1 cellular context compared by ENCODE assay signal in the genomic region with DNA sequence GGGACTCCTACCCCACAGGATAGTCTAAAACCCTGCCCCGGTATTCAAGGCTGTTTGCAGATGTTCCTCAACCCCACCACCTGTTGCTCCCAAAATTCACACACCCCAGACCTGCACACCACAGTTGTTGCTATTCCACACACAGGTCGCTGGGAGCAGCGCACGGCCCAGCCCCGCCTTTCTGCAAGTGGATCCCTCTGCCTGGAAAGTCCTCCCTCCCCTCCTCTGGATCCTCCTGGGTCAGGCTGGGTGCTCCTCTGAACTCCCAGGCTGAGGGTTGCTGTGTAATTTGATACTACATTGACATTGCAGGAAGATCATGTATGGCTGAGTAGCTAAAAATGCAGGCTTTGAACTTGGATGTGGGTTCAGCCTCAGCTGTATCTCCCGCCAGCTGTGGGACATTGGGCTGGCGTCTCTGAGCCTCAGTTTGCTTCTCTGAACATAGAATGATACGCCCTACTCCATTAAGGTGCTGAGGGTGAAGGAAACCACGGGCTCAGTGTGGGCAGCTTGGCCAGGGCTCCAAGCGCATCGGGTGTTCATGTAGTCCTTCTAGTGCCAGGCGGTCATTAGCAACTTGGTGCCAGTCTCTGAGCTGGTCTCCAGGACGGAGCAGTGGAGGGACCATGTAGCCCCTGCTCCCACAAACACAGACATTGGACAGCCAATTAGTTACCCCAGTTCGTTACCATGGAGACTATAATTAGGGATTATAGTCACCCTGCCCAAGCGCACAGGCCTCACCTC.
TF ChIP-seq lines count a peak whose summit lies in the region.

No MANE protein-coding gene starts in this region.

TF ChIP-seq in HEK293, 187 proteins besides CTCF, POLR2A, EP300 and RAD21 (continued from another document):
- TF ChIP-seq, protein P1, sequence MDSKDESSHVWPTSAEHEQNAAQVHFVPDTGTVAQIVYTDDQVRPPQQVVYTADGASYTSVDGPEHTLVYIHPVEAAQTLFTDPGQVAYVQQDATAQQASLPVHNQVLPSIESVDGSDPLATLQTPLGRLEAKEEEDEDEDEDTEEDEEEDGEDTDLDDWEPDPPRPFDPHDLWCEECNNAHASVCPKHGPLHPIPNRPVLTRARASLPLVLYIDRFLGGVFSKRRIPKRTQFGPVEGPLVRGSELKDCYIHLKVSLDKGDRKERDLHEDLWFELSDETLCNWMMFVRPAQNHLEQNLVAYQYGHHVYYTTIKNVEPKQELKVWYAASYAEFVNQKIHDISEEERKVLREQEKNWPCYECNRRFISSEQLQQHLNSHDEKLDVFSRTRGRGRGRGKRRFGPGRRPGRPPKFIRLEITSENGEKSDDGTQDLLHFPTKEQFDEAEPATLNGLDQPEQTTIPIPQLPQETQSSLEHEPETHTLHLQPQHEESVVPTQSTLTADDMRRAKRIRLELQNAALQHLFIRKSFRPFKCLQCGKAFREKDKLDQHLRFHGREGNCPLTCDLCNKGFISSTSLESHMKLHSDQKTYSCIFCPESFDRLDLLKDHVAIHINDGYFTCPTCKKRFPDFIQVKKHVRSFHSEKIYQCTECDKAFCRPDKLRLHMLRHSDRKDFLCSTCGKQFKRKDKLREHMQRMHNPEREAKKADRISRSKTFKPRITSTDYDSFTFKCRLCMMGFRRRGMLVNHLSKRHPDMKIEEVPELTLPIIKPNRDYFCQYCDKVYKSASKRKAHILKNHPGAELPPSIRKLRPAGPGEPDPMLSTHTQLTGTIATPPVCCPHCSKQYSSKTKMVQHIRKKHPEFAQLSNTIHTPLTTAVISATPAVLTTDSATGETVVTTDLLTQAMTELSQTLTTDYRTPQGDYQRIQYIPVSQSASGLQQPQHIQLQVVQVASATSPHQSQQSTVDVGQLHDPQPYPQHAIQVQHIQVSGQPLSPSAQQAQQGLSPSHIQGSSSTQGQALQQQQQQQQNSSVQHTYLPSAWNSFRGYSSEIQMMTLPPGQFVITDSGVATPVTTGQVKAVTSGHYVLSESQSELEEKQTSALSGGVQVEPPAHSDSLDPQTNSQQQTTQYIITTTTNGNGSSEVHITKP (tag by site-specific recombination; IDR thresholded peaks at IDR 0.05) = peak; percentile 36; the same call in 1 of the 2 replicates
